In the genomic region with DNA sequence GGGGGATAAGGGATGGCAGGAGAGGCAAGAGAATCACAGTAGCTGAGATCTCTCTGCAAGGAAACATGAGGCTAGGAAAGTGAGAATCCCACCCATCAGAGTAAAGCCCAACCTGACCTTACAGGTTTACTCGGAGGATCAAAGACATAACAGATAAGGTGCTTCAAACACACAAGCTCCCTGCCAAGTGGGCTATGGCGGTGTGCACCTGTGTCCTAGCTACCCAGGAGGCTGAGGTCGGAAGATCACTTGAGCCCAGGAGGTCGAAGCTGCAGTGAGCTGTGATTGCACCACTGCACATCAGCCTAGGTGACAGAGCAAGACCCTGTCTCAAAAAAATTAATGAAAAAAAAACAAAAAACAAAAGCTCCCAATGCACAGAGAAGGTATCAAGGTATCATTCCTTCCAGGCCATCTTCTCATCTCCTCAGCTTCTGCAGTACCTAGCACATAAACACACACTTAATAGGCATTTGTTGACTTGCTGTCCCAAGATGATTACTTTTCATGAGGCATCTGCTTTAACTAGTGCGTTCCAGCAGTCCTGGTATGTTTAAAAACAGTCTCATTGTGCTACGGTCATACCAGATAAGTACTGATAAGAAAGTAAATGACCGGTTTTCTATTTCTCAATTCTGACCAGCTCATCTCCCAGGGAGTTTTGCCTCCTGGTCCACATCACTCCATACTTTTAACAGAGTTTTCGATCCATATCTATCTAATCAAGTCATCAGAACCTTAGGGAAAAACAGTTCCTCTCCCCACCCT, we compare ENCODE assay signal across 15 cellular contexts.
"Had no signal": no experiment of that assay in that cellular context is flagged by ENCODE, and none has a peak within 500 bp of the region (broad histone marks: within the 10 kb centered on the region; RNA-seq: fewer than 3 reads in every experiment).

No MANE protein-coding gene starts in this region.

- H3K4me1 ChIP-seq: foreskin keratinocyte, transverse colon had no signal

- FAIRE-seq: islet of Langerhans had no signal

- H3K27ac Mint-ChIP-seq: activated CD8-positive, alpha-beta T cell treated with anti-CD3 and anti-CD28 coated beads for 36 hours; activated T-helper 1 cell treated with anti-CD3 and anti-CD28 coated beads, Interleukin-12 subunit alpha, Interleukin-12 subunit beta, Interleukin-2, Interleukin-4 antibody, amounts not matched to agents 30 ng/mL and 10 ng/mL and 1 ng/mL, durations not matched to agents 14 hours and 24 hours and 36 hours; stimulated activated naive B cell treated with anti-CD40 and anti-IgM and Interleukin-4, amounts not matched to agents 10 μg/mL and 1 μg/mL and 100 μg/mL, for 72 hours had no signal

- H3K27me3 ChIP-seq: foreskin keratinocyte, neutrophil, transverse colon had no signal

- H3K27me3 Mint-ChIP-seq: activated CD8-positive, alpha-beta T cell treated with anti-CD3 and anti-CD28 coated beads for 36 hours; naive thymus-derived CD8-positive, alpha-beta T cell; stimulated activated naive B cell treated with anti-CD40 and anti-IgM and Interleukin-4, amounts not matched to agents 10 μg/mL and 1 μg/mL and 100 μg/mL, for 72 hours had no signal

- DNase-seq: activated CD4-positive, alpha-beta T cell treated with anti-CD3 and anti-CD28 coated beads for 1 hour; activated CD8-positive, alpha-beta T cell treated with anti-CD3 and anti-CD28 coated beads for 36 hours; activated naive CD4-positive, alpha-beta T cell; central memory CD4-positive, alpha-beta T cell; dermis blood vessel endothelial cell; foreskin keratinocyte; mucosa of descending colon; naive thymus-derived CD8-positive, alpha-beta T cell; posterior cingulate gyrus; right cardiac atrium; stimulated activated naive B cell treated with anti-CD40 and anti-IgM and Interleukin-4, amounts not matched to agents 10 μg/mL and 1 μg/mL and 100 μg/mL, for 72 hours; transverse colon had no signal

- H3K9me3 ChIP-seq: mucosa of descending colon, neutrophil, transverse colon had no signal

- H3K9me3 Mint-ChIP-seq: activated CD8-positive, alpha-beta T cell treated with anti-CD3 and anti-CD28 coated beads for 36 hours; activated T-helper 1 cell treated with anti-CD3 and anti-CD28 coated beads, Interleukin-12 subunit alpha, Interleukin-12 subunit beta, Interleukin-2, Interleukin-4 antibody, amounts not matched to agents 30 ng/mL and 10 ng/mL and 1 ng/mL, durations not matched to agents 14 hours and 24 hours and 36 hours; naive thymus-derived CD8-positive, alpha-beta T cell; stimulated activated naive B cell treated with anti-CD40 and anti-IgM and Interleukin-4, amounts not matched to agents 10 μg/mL and 1 μg/mL and 100 μg/mL, for 72 hours had no signal

- ATAC-seq: activated CD8-positive, alpha-beta T cell treated with anti-CD3 and anti-CD28 coated beads for 36 hours; foreskin keratinocyte; mucosa of descending colon; naive thymus-derived CD8-positive, alpha-beta T cell; right cardiac atrium; stimulated activated naive B cell treated with anti-CD40 and anti-IgM and Interleukin-4, amounts not matched to agents 10 μg/mL and 1 μg/mL and 100 μg/mL, for 72 hours had no signal

- H3K27ac ChIP-seq: foreskin keratinocyte, neutrophil, transverse colon had no signal

- H3K4me3 Mint-ChIP-seq: activated CD8-positive, alpha-beta T cell treated with anti-CD3 and anti-CD28 coated beads for 36 hours; activated T-helper 1 cell treated with anti-CD3 and anti-CD28 coated beads, Interleukin-12 subunit alpha, Interleukin-12 subunit beta, Interleukin-2, Interleukin-4 antibody, amounts not matched to agents 30 ng/mL and 10 ng/mL and 1 ng/mL, durations not matched to agents 14 hours and 24 hours and 36 hours; naive thymus-derived CD8-positive, alpha-beta T cell; stimulated activated naive B cell treated with anti-CD40 and anti-IgM and Interleukin-4, amounts not matched to agents 10 μg/mL and 1 μg/mL and 100 μg/mL, for 72 hours had no signal

- H3K36me3 ChIP-seq: neutrophil, transverse colon had no signal

- H3K4me3 ChIP-seq: mucosa of descending colon, transverse colon had no signal
